ENCODE assay signal across 13 cellular contexts in the genomic region with DNA sequence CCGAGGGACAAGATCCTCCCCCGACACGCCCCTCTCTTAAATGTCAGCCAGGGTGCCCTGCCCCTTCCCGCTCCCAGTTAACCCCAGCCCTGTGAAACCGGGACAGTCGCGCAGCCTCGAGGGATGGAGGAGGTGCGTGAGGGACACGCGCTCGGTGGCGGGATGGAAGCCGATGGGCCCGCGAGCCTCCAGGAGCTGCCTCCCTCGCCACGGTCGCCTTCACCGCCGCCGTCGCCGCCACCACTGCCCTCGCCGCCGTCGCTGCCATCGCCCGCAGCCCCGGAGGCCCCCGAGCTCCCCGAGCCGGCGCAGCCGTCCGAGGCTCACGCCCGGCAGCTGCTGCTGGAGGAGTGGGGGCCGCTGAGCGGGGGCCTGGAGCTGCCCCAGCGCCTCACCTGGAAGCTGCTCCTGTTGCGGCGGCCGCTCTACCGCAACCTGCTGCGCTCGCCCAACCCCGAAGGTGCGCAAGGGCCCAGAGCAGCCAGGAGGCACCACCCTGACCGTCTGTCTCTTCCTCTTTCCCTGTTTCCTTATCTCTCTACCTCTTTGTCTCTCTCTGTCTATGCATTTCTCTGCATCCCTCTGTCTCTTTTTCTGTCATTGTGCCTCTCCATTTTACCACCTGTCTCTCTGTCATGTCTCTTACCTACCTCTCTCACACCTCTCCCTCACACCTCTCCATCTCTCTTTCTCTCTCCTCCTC. TPM values are rescaled to one million over a fixed set of nuclear protein-coding genes. Genes with fewer than 3 reads are reported as not detected.
DNase-seq lines count a peak whose midpoint lies in the region; ATAC-seq and TF ChIP-seq lines count a peak whose summit lies in the region.
"Had no signal": no experiment of that assay in that cellular context is flagged by ENCODE, and none has a peak within 500 bp of the region (broad histone marks: within the 10 kb centered on the region; RNA-seq: fewer than 3 reads in every experiment).

A gene with protein sequence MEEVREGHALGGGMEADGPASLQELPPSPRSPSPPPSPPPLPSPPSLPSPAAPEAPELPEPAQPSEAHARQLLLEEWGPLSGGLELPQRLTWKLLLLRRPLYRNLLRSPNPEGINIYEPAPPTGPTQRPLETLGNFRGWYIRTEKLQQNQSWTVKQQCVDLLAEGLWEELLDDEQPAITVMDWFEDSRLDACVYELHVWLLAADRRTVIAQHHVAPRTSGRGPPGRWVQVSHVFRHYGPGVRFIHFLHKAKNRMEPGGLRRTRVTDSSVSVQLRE (plus strand): TSS at position 105 of the 703 bp plus-strand sequence. CDS start 19 bp downstream, at position 124.

- H3K27me3 ChIP-seq in ACC112 (ENCODE audit: insufficient read depth, low read length) (peaks cover 30% of the 10 kb centered on the region), Caco-2 (replicated peaks; ENCODE audit: control insufficient read depth, insufficient read depth, low read length) (no peaks in the 10 kb centered on the region)

- no peak for TF ChIP-seq POLR2A in lower leg skin (IDR thresholded peaks at IDR 0.05)

- POLR2A ChIA-PET in Caco-2 (lab: Charles Lee) = no interaction called here
- POLR2A ChIA-PET in activated naive CD8-positive, alpha-beta T cell treated with anti-CD3 and anti-CD28 coated beads, Interleukin-2, amount 10 ng/mL, durations not matched to agents 7 days and 5 days (lab: Charles Lee) = no interaction called here
- POLR2A ChIA-PET in OCI-LY7 (lab: Charles Lee) = no interaction called here

- H3K27ac ChIP-seq in ACC112 (ENCODE audit: low read depth, low read length) (no peak within 1 kb of the TSS), OCI-LY7 (ENCODE audit: low read depth, low read length, poor library complexity, severe bottlenecking) (no peak within 1 kb of the TSS)

- no peaks in the 10 kb centered on the region for H3K36me3 ChIP-seq in ACC112 (ENCODE audit: insufficient read depth, low read length)
- no peaks in the 10 kb centered on the region for H3K36me3 ChIP-seq in Caco-2 (ENCODE audit: control insufficient read depth, insufficient read depth, low read length)
- no peaks in the 10 kb centered on the region for H3K36me3 ChIP-seq in OCI-LY7 (ENCODE audit: insufficient read depth, low read length)

- ATAC-seq in activated naive CD8-positive, alpha-beta T cell treated with anti-CD3 and anti-CD28 coated beads, Interleukin-2, amount 10 ng/mL, durations not matched to agents 7 days and 5 days (ENCODE audit: low read depth) = no peak
- ATAC-seq in left cardiac atrium = no peak

- 2 to 4% methylated on average over 31 to 37 of the region's 51 CpGs for WGBS in lower leg skin, 2 donors

- H2AFZ ChIP-seq in ACC112 (ENCODE audit: low read length, unreplicated experiment) = no peak within 1 kb of the TSS
- H2AFZ ChIP-seq in OCI-LY7 (ENCODE audit: low read length) = no peak within 1 kb of the TSS

- no peak for TF ChIP-seq CTCF in Caco-2 (IDR thresholded peaks at IDR 0.05; ENCODE audit: insufficient read depth in 1 of 2, low read depth in 1 of 2, low read length in 1 of 2, severe bottlenecking in 1 of 2, unreplicated experiment in 1 of 2)
- no peak for TF ChIP-seq CTCF in lower leg skin (IDR thresholded peaks at IDR 0.05)
- no peak for TF ChIP-seq CTCF in OCI-LY7 (conservative IDR thresholded peaks at IDR 0.05; ENCODE audit: low read length)

- intact Hi-C loops in Caco-2 (cut with micrococcal nuclease; ENCODE audit: unreplicated experiment) (no loop called here), lower leg skin (cut with DNase I; ENCODE audit: low total_unique reads) (no loop called here), OCI-LY7 (cut with micrococcal nuclease; ENCODE audit: unreplicated experiment) (no loop called here), left cardiac atrium (cut with DNase I) (loop anchor here in 1 of 2 donors (10.0 kb wide), 1 partner anchor 128 kb away; the partner anchor contains the start of gene LRFN1)

- no peaks in the 10 kb centered on the region for H3K79me2 ChIP-seq in ACC112 (ENCODE audit: control insufficient read depth, insufficient read depth, low read length, unreplicated experiment)
- no peaks in the 10 kb centered on the region for H3K79me2 ChIP-seq in OCI-LY7 (ENCODE audit: insufficient read depth, low read depth, low read length)

- H3K27me3 Mint-ChIP-seq in Caco-2 (ENCODE audit: insufficient read depth, unreplicated experiment) = no peaks in the 10 kb centered on the region
- peaks cover 68% of the 10 kb centered on the region for H3K27me3 Mint-ChIP-seq in activated naive CD8-positive, alpha-beta T cell treated with anti-CD3 and anti-CD28 coated beads, Interleukin-2, amount 10 ng/mL, durations not matched to agents 7 days and 5 days

- H3K9me3 Mint-ChIP-seq in Caco-2 (ENCODE audit: unreplicated experiment) = no peaks in the 10 kb centered on the region
- H3K9me3 Mint-ChIP-seq in activated naive CD8-positive, alpha-beta T cell treated with anti-CD3 and anti-CD28 coated beads, Interleukin-2, amount 10 ng/mL, durations not matched to agents 7 days and 5 days = no peaks in the 10 kb centered on the region

- CTCF ChIA-PET in Caco-2 (lab: Charles Lee) = no interaction called here
- CTCF ChIA-PET in OCI-LY7 (lab: Charles Lee; ENCODE audit: unreplicated experiment) = no interaction called here

- no peaks in the 10 kb centered on the region for H4K20me1 ChIP-seq in OCI-LY7 (ENCODE audit: insufficient read depth, low read length)

- H3K4me2 ChIP-seq in OCI-LY7 (ENCODE audit: low read length) = no peak within 1 kb of the TSS

- H3K4me3 ChIP-seq in ACC112 (ENCODE audit: low read depth, low read length) = peak within 1 kb of the TSS; percentile 47; the same call in 1 of the 2 replicates
- H3K4me3 ChIP-seq in Caco-2 (ENCODE audit: low read depth, low read length) = no peak within 1 kb of the TSS
- H3K4me3 ChIP-seq in lower leg skin (ENCODE audit: low read depth, poor library complexity, severe bottlenecking) = no peak within 1 kb of the TSS
- H3K4me3 ChIP-seq in OCI-LY7 (ENCODE audit: low read depth, low read length, poor library complexity, severe bottlenecking) = no peak within 1 kb of the TSS

- no peaks in the 10 kb centered on the region for H3K9me2 ChIP-seq in OCI-LY7 (ENCODE audit: insufficient read depth, low read length)

- no peaks in the 10 kb centered on the region for H3K36me3 Mint-ChIP-seq in Caco-2 (ENCODE audit: insufficient read depth, unreplicated experiment)
- no peaks in the 10 kb centered on the region for H3K36me3 Mint-ChIP-seq in activated naive CD8-positive, alpha-beta T cell treated with anti-CD3 and anti-CD28 coated beads, Interleukin-2, amount 10 ng/mL, durations not matched to agents 7 days and 5 days

- BruUV-seq in Caco-2 (replicated peaks; lab: Mats Ljungman, UMichigan) (no TSS peak), OCI-LY7 (replicated peaks; lab: Mats Ljungman, UMichigan) (no TSS peak)

- no peaks in the 10 kb centered on the region for H3K9me3 ChIP-seq in Caco-2
- H3K9me3 ChIP-seq in OCI-LY7 (ENCODE audit: low read length) = no peaks in the 10 kb centered on the region

- DNase-seq in Caco-2 (no peak), lower leg skin (ENCODE audit: low spot score in 2 of 2) (no peak), OCI-LY7 (ENCODE audit: low spot score) (no peak), activated gamma-delta T cell treated with Interleukin-2 at 50 U/mL for 16 hours (no peak), left cardiac atrium (no peak)
- DNase-seq in activated naive CD8-positive, alpha-beta T cell treated with anti-CD3 and anti-CD28 coated beads, Interleukin-2, amount 10 ng/mL, durations not matched to agents 7 days and 5 days = no peak
- no peak for DNase-seq in NK-92 treated with Interleukin-12 subunit alpha and Interleukin-12 subunit beta, amount 100 ng/mL, for 24 hours (lab: John Stamatoyannopoulos, UW)
- DNase-seq: activated CD4-positive, CD25-positive, alpha-beta regulatory T cell treated with anti-CD3 and anti-CD28 coated beads, Interleukin-2, amount 50 U/mL, for 72 hours; GF-D8; hypothalamus; stimulated activated naive CD4-positive, alpha-beta T cell treated with Interleukin-2 at 50 U/mL for 16 hours had no signal

- H3K4me3 Mint-ChIP-seq in Caco-2 (ENCODE audit: unreplicated experiment) = peak within 1 kb of the TSS; percentile 49
- H3K4me3 Mint-ChIP-seq in activated naive CD8-positive, alpha-beta T cell treated with anti-CD3 and anti-CD28 coated beads, Interleukin-2, amount 10 ng/mL, durations not matched to agents 7 days and 5 days = peak within 1 kb of the TSS; percentile 47

- H3K4me1 Mint-ChIP-seq in Caco-2 (ENCODE audit: low read depth, unreplicated experiment) = peaks cover 15% of the 10 kb centered on the region
- peaks cover 15% of the 10 kb centered on the region for H3K4me1 Mint-ChIP-seq in activated naive CD8-positive, alpha-beta T cell treated with anti-CD3 and anti-CD28 coated beads, Interleukin-2, amount 10 ng/mL, durations not matched to agents 7 days and 5 days

- H3K27ac Mint-ChIP-seq in Caco-2 (ENCODE audit: unreplicated experiment) = no peak within 1 kb of the TSS
- no peak within 1 kb of the TSS for H3K27ac Mint-ChIP-seq in activated naive CD8-positive, alpha-beta T cell treated with anti-CD3 and anti-CD28 coated beads, Interleukin-2, amount 10 ng/mL, durations not matched to agents 7 days and 5 days

- peaks cover 4% of the 10 kb centered on the region for H3K4me1 ChIP-seq in ACC112 (ENCODE audit: control insufficient read depth, insufficient read depth, low read length, unreplicated experiment)
- H3K4me1 ChIP-seq in Caco-2 = peaks cover 27% of the 10 kb centered on the region
- H3K4me1 ChIP-seq in OCI-LY7 (ENCODE audit: insufficient read depth, low read length, poor library complexity, severe bottlenecking) = no peaks in the 10 kb centered on the region

RNA-seq across cellular contexts. Expression of the gene that starts here (rescaled TPM):
- total RNA-seq in Caco-2 (2022) = 0.39 and 0.84 TPM in 2 replicates
- total RNA-seq in activated naive CD8-positive, alpha-beta T cell treated with anti-CD3 and anti-CD28 coated beads, Interleukin-2, amount 10 ng/mL, durations not matched to agents 7 days and 5 days = not detected
- total RNA-seq in lower leg skin = 100 to 1,000 TPM; 367 to 798 (median 407) TPM
- total RNA-seq in OCI-LY7 (2014; rRNA removed; shearing (Covaris generic)) = not detected in 2 replicates
- total RNA-seq in OCI-LY7 (2022) = not detected in 2 replicates
- not detected for total RNA-seq in left cardiac atrium
- total RNA-seq: sciatic nerve had no signal

Comparison
In these comparisons a context has a peak if more than half of its experiments do, and no peak if none do; other contexts are left out.
1. RNA of the gene that starts here (total RNA-seq): 367 to 798 TPM in lower leg skin; 0.39 to 0.84 TPM in Caco-2, not detected in left cardiac atrium, not detected in activated naive CD8-positive, alpha-beta T cell treated with anti-CD3 and anti-CD28 coated beads, Interleukin-2, amount 10 ng/mL, durations not matched to agents 7 days and 5 days and not detected in OCI-LY7; every median in the first group is over 100 times any median in the second.